In the genomic region with DNA sequence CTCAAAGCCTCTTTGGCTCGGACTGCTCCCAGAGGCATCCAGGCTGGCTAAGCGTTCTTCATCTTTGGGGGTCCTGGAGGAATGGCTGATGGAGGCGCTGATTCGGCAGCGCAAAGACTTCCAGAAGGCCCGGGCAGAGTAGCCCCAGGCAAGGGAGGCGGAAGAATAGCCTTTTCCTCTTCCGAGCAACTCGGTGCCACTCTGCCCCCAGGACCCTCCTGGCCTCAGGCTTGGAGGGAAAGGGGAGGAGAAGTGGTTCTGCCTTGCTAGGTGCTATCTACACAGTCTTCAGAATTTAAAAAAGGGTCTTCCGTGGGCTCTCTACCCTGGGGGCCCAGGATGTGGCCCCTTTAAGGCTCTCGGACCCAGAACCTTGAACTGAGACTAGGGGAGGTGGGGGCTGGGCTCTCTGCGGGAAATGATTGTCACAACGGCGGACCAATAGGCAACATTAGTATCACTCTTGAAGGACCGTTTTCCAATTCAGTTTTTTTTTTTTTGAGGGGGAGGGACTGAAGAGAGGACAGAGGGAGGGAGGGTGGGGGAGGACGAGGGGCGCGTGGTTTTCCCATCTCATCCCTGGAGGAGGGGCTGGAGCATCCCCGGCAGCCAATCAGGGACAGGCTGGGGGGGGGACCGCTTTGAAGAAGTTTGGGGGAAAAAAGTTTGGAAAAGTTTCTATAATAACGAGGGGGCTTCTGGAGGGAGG, we compare ENCODE assay signal across 8 cellular contexts. TPM values are rescaled to one million over a fixed set of nuclear protein-coding genes. Genes with fewer than 3 reads are reported as not detected.
DNase-seq lines count a peak whose midpoint lies in the region; ATAC-seq, FAIRE-seq and TF ChIP-seq lines count a peak whose summit lies in the region.

A gene (plus strand): TSS at position 679 of the 709 bp plus-strand sequence. CDS start 157 bp downstream, outside the sequence.

- H2AFZ ChIP-seq in K562 (ENCODE audit: low read depth, low read length): peak within 1 kb of the TSS; percentile 79

- H3K9me1 ChIP-seq in K562 (ENCODE audit: control insufficient read depth, insufficient read depth, low read length): no peaks in the 10 kb centered on the region

- H3K27ac ChIP-seq in K562 (ENCODE audit: extremely low read depth, low read depth, low read length): peak within 1 kb of the TSS; percentile 69

- POLR2A ChIA-PET in K562 (lab: Yijun Ruan, JAX): no interaction called here

- no peak for TF ChIP-seq EP300 in K562 (IDR thresholded peaks at IDR 0.05; ENCODE audit: low read length)

- in situ Hi-C loops in K562 (cut with MboI): no loop called here

- no peaks in the 10 kb centered on the region for H4K20me1 ChIP-seq in K562 (replicated peaks; ENCODE audit: control insufficient read depth, insufficient read depth, low read length)

- DNase-seq in DMS79 (lab: John Stamatoyannopoulos, UW) (peak; percentile 90), NCI-H524 treated with DMSO at 0.1 percent for 48 hours (lab: John Stamatoyannopoulos, UW) (peak; percentile 94), K562 (ENCODE audit: extremely low read depth in 1 of 4, low spot score in 3 of 4) (peak; percentile 66 to 76 (median 68)), hypothalamus (lab: John Stamatoyannopoulos, UW) (peak in 34 of 51 donors; percentile 9 to 75 (median 36)), renal cortical epithelial cell (ENCODE audit: low read depth) (peak; percentile 81)
- DNase-seq in stimulated activated CD4-positive, alpha-beta T cell treated with anti-CD3 and anti-CD28 coated beads, Interleukin-1b, Interleukin-23, amount 100 ng/mL, for 48 hours: no peak

- no peak for FAIRE-seq in K562 (lab: Jason Lieb, UNC)

- peak within 1 kb of the TSS; percentile 41 to 84; a peak in 3 of 4 replicates for H3K9ac ChIP-seq in K562 (ENCODE audit: insufficient read depth in 1 of 2, low read depth in 2 of 2, low read length in 2 of 2)

- H3K4me3 ChIP-seq in K562: peak within 1 kb of the TSS; percentile 43

- WGBS in K562 (ENCODE audit: insufficient coverage, low coverage, missing lambda C conversion rate): 5% methylated on average over 6 of the region's 21 CpGs

- TF ChIP-seq RAD21 in K562 (CRISPR knock-in tag; conservative IDR thresholded peaks at IDR 0.05 in 1 of 2, IDR thresholded peaks at IDR 0.05 in 1 of 2): no peak

- ATAC-seq in HG02852 (IDR thresholded peaks at IDR 0.05; ENCODE audit: unreplicated experiment) (peak; percentile 9), K562 (peak; percentile 61), GM18498 (IDR thresholded peaks at IDR 0.05; ENCODE audit: unreplicated experiment) (no peak)

- no TSS peak for BruUV-seq in K562 (replicated peaks; lab: Mats Ljungman, UMichigan)

- peak within 1 kb of the TSS; percentile 58 for H3K4me2 ChIP-seq in K562 (ENCODE audit: insufficient read depth, low read length)

- no peak for TF ChIP-seq POLR2A in K562 (conservative IDR thresholded peaks at IDR 0.05)

- peaks cover 12 to 49% of the 10 kb centered on the region in 2 experiments; a peak in 4 of 5 replicates for H3K4me1 ChIP-seq in K562 (replicated peaks in 1 of 2; ENCODE audit: control insufficient read depth in 2 of 2, insufficient read depth in 2 of 2, low read length in 2 of 2)

- CTCF ChIA-PET in K562 (lab: Yijun Ruan, JAX; ENCODE audit: low intra/inter-chr PET ratio): no interaction called here

- H3K36me3 ChIP-seq in K562 (ENCODE audit: control insufficient read depth, insufficient read depth, low read length): no peaks in the 10 kb centered on the region

- no peak for TF ChIP-seq CTCF in K562 (IDR thresholded peaks at IDR 0.05 in 2 of 3, conservative IDR thresholded peaks at IDR 0.05 in 1 of 3; ENCODE audit: insufficient read depth in 2 of 3, low read depth in 1 of 3, low read length in 3 of 3)

- intact Hi-C loops in K562 (cut with micrococcal nuclease): loop anchor here (5.0 kb wide), 1 partner anchor 35 kb away; no protein-coding TSS in a partner anchor

- no peaks in the 10 kb centered on the region for H3K27me3 ChIP-seq in K562 (ENCODE audit: control insufficient read depth in 2 of 2, insufficient read depth in 2 of 2, low read length in 2 of 2)

- H3K79me2 ChIP-seq in K562 (ENCODE audit: control insufficient read depth, insufficient read depth, low read length): no peaks in the 10 kb centered on the region

- no peaks in the 10 kb centered on the region for H3K9me3 ChIP-seq in K562 (replicated peaks; ENCODE audit: control insufficient read depth, insufficient read depth, low read depth, low read length)

TF ChIP-seq in K562, 482 proteins besides CTCF, POLR2A, EP300 and RAD21 (continues in another document):
- TF ChIP-seq PTRF (tag; IDR thresholded peaks at IDR 0.05) (no peak), ZNF146 (CRISPR knock-in tag; IDR thresholded peaks at IDR 0.05; ENCODE audit: unreplicated experiment) (no peak), RBM25 (IDR thresholded peaks at IDR 0.05; ENCODE audit: low read depth, low read length, severe bottlenecking) (peak; percentile 40), TAF15 (IDR thresholded peaks at IDR 0.05; ENCODE audit: low read depth, low read length) (no peak), ZKSCAN8 (CRISPR knock-in tag; IDR thresholded peaks at IDR 0.05) (no peak), CXXC5 (CRISPR knock-in tag; IDR thresholded peaks at IDR 0.05) (peak; percentile 75)
- TF ChIP-seq, protein P1, sequence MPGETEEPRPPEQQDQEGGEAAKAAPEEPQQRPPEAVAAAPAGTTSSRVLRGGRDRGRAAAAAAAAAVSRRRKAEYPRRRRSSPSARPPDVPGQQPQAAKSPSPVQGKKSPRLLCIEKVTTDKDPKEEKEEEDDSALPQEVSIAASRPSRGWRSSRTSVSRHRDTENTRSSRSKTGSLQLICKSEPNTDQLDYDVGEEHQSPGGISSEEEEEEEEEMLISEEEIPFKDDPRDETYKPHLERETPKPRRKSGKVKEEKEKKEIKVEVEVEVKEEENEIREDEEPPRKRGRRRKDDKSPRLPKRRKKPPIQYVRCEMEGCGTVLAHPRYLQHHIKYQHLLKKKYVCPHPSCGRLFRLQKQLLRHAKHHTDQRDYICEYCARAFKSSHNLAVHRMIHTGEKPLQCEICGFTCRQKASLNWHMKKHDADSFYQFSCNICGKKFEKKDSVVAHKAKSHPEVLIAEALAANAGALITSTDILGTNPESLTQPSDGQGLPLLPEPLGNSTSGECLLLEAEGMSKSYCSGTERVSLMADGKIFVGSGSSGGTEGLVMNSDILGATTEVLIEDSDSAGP (CRISPR knock-in tag; IDR thresholded peaks at IDR 0.05): peak; percentile 84
- TF ChIP-seq, protein P2, sequence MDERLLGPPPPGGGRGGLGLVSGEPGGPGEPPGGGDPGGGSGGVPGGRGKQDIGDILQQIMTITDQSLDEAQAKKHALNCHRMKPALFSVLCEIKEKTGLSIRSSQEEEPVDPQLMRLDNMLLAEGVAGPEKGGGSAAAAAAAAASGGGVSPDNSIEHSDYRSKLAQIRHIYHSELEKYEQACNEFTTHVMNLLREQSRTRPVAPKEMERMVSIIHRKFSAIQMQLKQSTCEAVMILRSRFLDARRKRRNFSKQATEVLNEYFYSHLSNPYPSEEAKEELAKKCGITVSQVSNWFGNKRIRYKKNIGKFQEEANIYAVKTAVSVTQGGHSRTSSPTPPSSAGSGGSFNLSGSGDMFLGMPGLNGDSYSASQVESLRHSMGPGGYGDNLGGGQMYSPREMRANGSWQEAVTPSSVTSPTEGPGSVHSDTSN (CRISPR knock-in tag; IDR thresholded peaks at IDR 0.05; ENCODE audit: low read depth): no peak
- TF ChIP-seq, protein P2 (tag; conservative IDR thresholded peaks at IDR 0.05; ENCODE audit: low read depth): 0 out of 2 replicates have a peak, but pooled peaks have one; percentile 17
- TF ChIP-seq, protein P3, sequence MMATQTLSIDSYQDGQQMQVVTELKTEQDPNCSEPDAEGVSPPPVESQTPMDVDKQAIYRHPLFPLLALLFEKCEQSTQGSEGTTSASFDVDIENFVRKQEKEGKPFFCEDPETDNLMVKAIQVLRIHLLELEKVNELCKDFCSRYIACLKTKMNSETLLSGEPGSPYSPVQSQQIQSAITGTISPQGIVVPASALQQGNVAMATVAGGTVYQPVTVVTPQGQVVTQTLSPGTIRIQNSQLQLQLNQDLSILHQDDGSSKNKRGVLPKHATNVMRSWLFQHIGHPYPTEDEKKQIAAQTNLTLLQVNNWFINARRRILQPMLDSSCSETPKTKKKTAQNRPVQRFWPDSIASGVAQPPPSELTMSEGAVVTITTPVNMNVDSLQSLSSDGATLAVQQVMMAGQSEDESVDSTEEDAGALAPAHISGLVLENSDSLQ (IDR thresholded peaks at IDR 0.05): peak; percentile 96

RNA-seq across cellular contexts. Expression of the gene that starts here (rescaled TPM):
- total RNA-seq in K562 (2011; cell fraction: chromatin; rRNA removed; ENCODE audit: low replicate concordance): 26.5 and 55.3 TPM in 2 replicates
- total RNA-seq in K562 (2011; cell fraction: nucleolus; rRNA removed): 25.3 and 27.3 TPM in 2 replicates
- total RNA-seq in K562 (2011; cell fraction: nucleoplasm; rRNA removed): 25.2 and 31.9 TPM in 2 replicates
- total RNA-seq in K562 (2014; rRNA removed) (0.54 and 2.4 TPM in 2 replicates), K562 (2014; rRNA removed; fragmentation: Illumina TruSeq; extraction: Trizol) (0.25 and 0.51 TPM in 2 replicates), K562 (2015; rRNA removed; fragmentation: Illumina TruSeq; extraction: Trizol) (0.40 and 0.49 TPM in 2 replicates), K562 (2021) (2.2 and 3.7 TPM in 2 replicates), renal cortical epithelial cell (5.6 and 6.7 TPM in 2 replicates)
- polyA plus RNA-seq in K562 (2011; rRNA removed) (3.8 and 9.9 TPM in 2 replicates), K562 (2014; fragmentation: Illumina TruSeq; extraction: Trizol) (1.0 and 1.1 TPM in 2 replicates), K562 (2014; fragmentation: Nextera tagmentation; extraction: Ambion mirVana) (under 1 TPM in 1 of 2 experiments, not detected in 1; 0.32 TPM), K562 (2014; rRNA removed) (1.9 and 2.5 TPM in 2 replicates)
- polyA plus RNA-seq in K562 (2011; cell fraction: cytosol; rRNA removed): 4.9 and 5.2 TPM in 2 replicates
- 131 and 146 TPM in 2 replicates for polyA plus RNA-seq in K562 (2011; cell fraction: nucleus; rRNA removed)
- 1.1 and 1.8 TPM in 2 replicates for polyA plus RNA-seq in K562 (2012)
- polyA minus RNA-seq in K562 (2011; rRNA and poly(A)+ RNA removed): 2.1 and 2.8 TPM in 2 replicates
- polyA minus RNA-seq in K562 (2011; cell fraction: cytosol; rRNA and poly(A)+ RNA removed): 2.1 TPM in 2 replicates
- polyA minus RNA-seq in K562 (2011; cell fraction: nucleus; rRNA and poly(A)+ RNA removed): 8.3 and 11.6 TPM in 2 replicates
